Comparison of ENCODE assay signal across 19 cellular contexts in the genomic region with DNA sequence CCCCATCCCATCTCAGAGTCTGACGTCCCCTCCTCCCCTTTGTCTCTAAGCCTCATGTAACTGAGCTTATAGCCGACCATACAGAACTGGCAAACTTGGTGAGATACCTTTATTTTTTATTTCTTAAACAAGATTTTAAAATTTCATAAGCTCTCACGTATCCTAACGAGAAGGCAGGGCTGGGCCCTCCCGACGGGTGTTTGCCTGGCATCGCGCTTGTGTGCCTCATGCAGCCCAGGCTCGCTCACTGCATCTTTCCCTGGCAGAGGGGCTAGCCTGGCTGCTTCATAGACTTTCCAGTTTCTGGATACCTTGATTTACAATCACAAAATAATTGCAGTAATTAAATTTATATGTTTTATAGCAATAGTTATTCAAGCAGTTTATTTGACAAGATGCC.
DNase-seq lines count a peak whose midpoint lies in the region; FAIRE-seq and TF ChIP-seq lines count a peak whose summit lies in the region.
"Had no signal": no experiment of that assay in that cellular context is flagged by ENCODE, and none has a peak within 500 bp of the region (broad histone marks: within the 10 kb centered on the region; RNA-seq: fewer than 3 reads in every experiment).

No MANE protein-coding gene starts in this region.

- POLR2A ChIA-PET in A673 (lab: Charles Lee; ENCODE audit: low non-redundant PET) = no interaction called here

- no peak overlapping the region for H3K9ac ChIP-seq in SK-N-MC (ENCODE audit: insufficient read length)

- peak overlapping the region; percentile 80 for H3K27ac ChIP-seq in A673 (ENCODE audit: low read depth, low read length, poor library complexity, severe bottlenecking)
- H3K27ac ChIP-seq in SK-N-MC = peak overlapping the region; percentile 96
- no peak overlapping the region for H3K27ac ChIP-seq in osteoblast (ENCODE audit: low read depth, low read length)

- H3K4me3 ChIP-seq in A673 (ENCODE audit: low read depth, low read length, poor library complexity, severe bottlenecking) (no peak overlapping the region), SK-N-MC (no peak overlapping the region), osteoblast (ENCODE audit: insufficient read depth, low read length) (no peak overlapping the region)
- H3K4me3 ChIP-seq: GM23338 had no signal

- FAIRE-seq in A204.1 (lab: Jason Lieb, UNC) = peak; percentile 9
- FAIRE-seq: GM12891, GM18507 had no signal

- DNase-seq in A673 (ENCODE audit: low spot score) (no peak), SK-N-MC (ENCODE audit: low read depth, low spot score) (no peak), osteoblast (ENCODE audit: insufficient read length, low spot score, missing footprints) (peak; percentile 18), iPS-NIHi7 (ENCODE audit: extremely low spot score) (no peak), posterior vena cava (ENCODE audit: low spot score) (no peak)
- DNase-seq: ACHN; AML-193; C1 segment of cervical spinal cord; Calu3; CD4-positive, alpha-beta memory T cell; COR-L47; DMS53; DMS79 treated with DMSO at 0.1 percent for 48 hours; GF-D8; HCEC 1CT had no signal

- H3K4me1 ChIP-seq in A673 (ENCODE audit: insufficient read depth, low read length, poor library complexity, severe bottlenecking) (peaks cover 93% of the 10 kb centered on the region), osteoblast (ENCODE audit: insufficient read depth, low read length) (peaks cover 2% of the 10 kb centered on the region)

- no peaks in the 10 kb centered on the region for H3K9me3 ChIP-seq in A673 (ENCODE audit: low read depth, low read length, poor library complexity, severe bottlenecking)
- no peaks in the 10 kb centered on the region for H3K9me3 ChIP-seq in SK-N-MC (ENCODE audit: low read depth, low read length)
- H3K9me3 ChIP-seq in osteoblast (ENCODE audit: low read depth, low read length) = no peaks in the 10 kb centered on the region

- BruUV-seq in A673 (replicated peaks; lab: Mats Ljungman, UMichigan) = no TSS peak

- CTCF ChIA-PET in A673 (lab: Charles Lee) = no interaction called here

- intact Hi-C loops in A673 (cut with micrococcal nuclease; ENCODE audit: unreplicated experiment) = loop anchor here (10.0 kb wide), 2 partner anchors 385 to 605 kb away; no protein-coding TSS in a partner anchor
- intact Hi-C loops in posterior vena cava (cut with DNase I) = loop anchor here (5.0 to 10.0 kb wide), 4 partner anchors 285 to 865 kb away; no protein-coding TSS in a partner anchor

- H4K20me1 ChIP-seq in osteoblast (ENCODE audit: insufficient read depth, low read length) = no peaks in the 10 kb centered on the region

- no peak for TF ChIP-seq CTCF in A673 (conservative IDR thresholded peaks at IDR 0.05; ENCODE audit: low read depth, low read length)
- no peak for TF ChIP-seq CTCF in osteoblast (IDR thresholded peaks at IDR 0.05; ENCODE audit: extremely low read depth, low read depth, low read length)

- no peak overlapping the region for H3K4me2 ChIP-seq in osteoblast (ENCODE audit: insufficient read depth, low read length)
- H3K4me2 ChIP-seq: GM23338 had no signal

- no peaks in the 10 kb centered on the region for H3K79me2 ChIP-seq in osteoblast (ENCODE audit: insufficient read depth, low read length)

- H2AFZ ChIP-seq in osteoblast (ENCODE audit: low read length) = no peak overlapping the region
- H2AFZ ChIP-seq: GM23338 had no signal

- H3K27me3 ChIP-seq in A673 (replicated peaks; ENCODE audit: insufficient read depth, low read depth, low read length, poor library complexity) (no peaks in the 10 kb centered on the region), osteoblast (ENCODE audit: insufficient read depth, low read length) (no peaks in the 10 kb centered on the region)

- no peaks in the 10 kb centered on the region for H3K36me3 ChIP-seq in A673 (ENCODE audit: insufficient read depth, low read length, poor library complexity, severe bottlenecking)
- H3K36me3 ChIP-seq in SK-N-MC (ENCODE audit: insufficient read depth, low read length) = no peaks in the 10 kb centered on the region; the same call in 1 of the 2 replicates
- no peaks in the 10 kb centered on the region for H3K36me3 ChIP-seq in osteoblast (ENCODE audit: insufficient read depth, low read length)
